16 cellular contexts compared by ENCODE assay signal in the genomic region with DNA sequence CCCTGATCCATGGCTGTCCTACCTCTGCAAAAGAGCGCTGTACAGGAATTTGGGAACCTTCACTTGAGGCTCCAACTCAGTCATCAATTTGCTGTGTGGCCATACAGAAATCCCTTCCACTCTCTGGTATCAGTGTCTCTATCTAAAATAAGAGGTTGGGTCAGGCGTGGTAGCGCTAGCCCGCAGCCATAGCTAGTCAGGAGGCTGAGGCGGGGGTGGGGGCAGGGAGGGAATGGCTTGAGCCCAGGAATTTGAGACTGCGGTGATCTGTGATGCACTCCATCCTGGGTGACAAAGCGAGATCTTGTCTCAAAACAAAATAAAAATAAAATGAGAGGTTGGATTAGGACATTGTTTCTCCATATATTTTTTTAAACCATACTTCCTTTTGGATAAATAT.
"Had no signal": no experiment of that assay in that cellular context is flagged by ENCODE, and none has a peak within 500 bp of the region (broad histone marks: within the 10 kb centered on the region; RNA-seq: fewer than 3 reads in every experiment).

No MANE protein-coding gene starts in this region.

- H3K9me3 Mint-ChIP-seq: effector memory CD8-positive, alpha-beta T cell; memory B cell; natural killer cell treated with Interleukin-12 subunit alpha and Interleukin-12 subunit beta and Interleukin-15 and Interleukin-18, amount 100 ng/mL, for 72 hours; stimulated activated naive B cell treated with anti-CD40 and anti-IgM and Interleukin-4, amounts not matched to agents 10 μg/mL and 1 μg/mL and 100 μg/mL, for 72 hours; stimulated activated naive CD8-positive, alpha-beta T cell treated with anti-CD3 and anti-CD28 coated beads, Interleukin-15, amount 100 ng/mL, for 72 hours had no signal

- H3K36me3 Mint-ChIP-seq: memory B cell; natural killer cell treated with Interleukin-12 subunit alpha and Interleukin-12 subunit beta and Interleukin-15 and Interleukin-18, amount 100 ng/mL, for 72 hours had no signal

- H3K27ac Mint-ChIP-seq: natural killer cell treated with Interleukin-12 subunit alpha and Interleukin-12 subunit beta and Interleukin-15 and Interleukin-18, amount 100 ng/mL, for 72 hours; stimulated activated naive B cell treated with anti-CD40 and anti-IgM and Interleukin-4, amounts not matched to agents 10 μg/mL and 1 μg/mL and 100 μg/mL, for 72 hours; stimulated activated naive CD8-positive, alpha-beta T cell treated with anti-CD3 and anti-CD28 coated beads, Interleukin-15, amount 100 ng/mL, for 72 hours had no signal

- H3K4me3 Mint-ChIP-seq: natural killer cell treated with Interleukin-12 subunit alpha and Interleukin-12 subunit beta and Interleukin-15 and Interleukin-18, amount 100 ng/mL, for 72 hours had no signal

- DNase-seq: effector memory CD8-positive, alpha-beta T cell; esophagus squamous epithelium; foreskin fibroblast; glutamatergic neuron; left ventricle myocardium inferior; lower lobe of right lung; midbrain; sigmoid colon; stimulated activated CD4-positive, alpha-beta T cell treated with anti-CD3 and anti-CD28 coated beads, Interleukin-2, amount 100 ng/mL, for 24 hours; stimulated activated CD4-positive, alpha-beta T cell treated with anti-CD3 and anti-CD28 coated beads, Interleukin-4, amount 100 ng/mL, for 4 hours; stimulated activated naive B cell treated with anti-CD40 and anti-IgM and Interleukin-4, amounts not matched to agents 10 μg/mL and 1 μg/mL and 100 μg/mL, for 72 hours; stimulated activated naive CD8-positive, alpha-beta T cell treated with anti-CD3 and anti-CD28 coated beads, Interleukin-15, amount 100 ng/mL, for 72 hours; upper lobe of left lung; uterus had no signal
